18 cellular contexts compared by ENCODE assay signal in the genomic region with DNA sequence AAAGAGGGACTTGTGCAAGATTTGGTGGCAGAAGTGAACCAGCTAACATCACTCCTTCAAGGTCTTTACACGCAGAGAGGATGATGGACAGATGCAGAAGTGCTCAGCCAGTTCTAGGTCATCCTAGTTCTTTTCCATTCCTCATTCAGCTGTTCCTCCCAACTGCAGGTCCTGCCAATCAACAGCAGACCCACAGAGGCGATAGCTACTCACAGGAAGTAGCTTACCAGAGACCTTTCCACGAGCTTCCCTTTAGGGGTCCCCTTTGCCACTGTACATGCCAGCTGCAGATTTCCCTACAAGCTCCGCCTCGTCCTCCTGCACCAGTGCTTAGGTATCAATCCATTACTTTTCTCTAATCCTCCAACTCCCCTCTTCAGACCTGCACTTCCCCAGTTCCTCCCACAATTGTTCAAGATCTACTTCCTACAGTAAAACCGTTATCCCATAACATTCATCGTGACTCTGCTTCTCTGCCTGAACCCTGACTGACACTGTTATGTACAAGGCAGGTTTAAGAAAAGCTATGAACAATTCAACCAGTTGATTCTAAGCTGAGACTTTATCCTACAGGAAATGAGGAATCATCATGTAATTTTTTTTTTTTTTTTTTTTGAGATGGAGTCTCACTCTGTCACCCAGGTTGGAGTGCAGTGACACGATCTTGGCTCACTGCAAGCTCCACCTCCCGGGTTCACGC. TPM values are rescaled to one million over a fixed set of nuclear protein-coding genes. Genes with fewer than 3 reads are reported as not detected.
"Had no signal": no experiment of that assay in that cellular context is flagged by ENCODE, and none has a peak within 500 bp of the region (broad histone marks: within the 10 kb centered on the region; RNA-seq: fewer than 3 reads in every experiment).

No MANE protein-coding gene starts in this region.

- H3K27ac ChIP-seq: adrenal gland, esophagus muscularis mucosa, ovary, psoas muscle, skin epidermis, testis, upper lobe of left lung had no signal

- H3K4me3 ChIP-seq: adrenal gland, esophagus muscularis mucosa, mucosa of descending colon, ovary, psoas muscle, skin epidermis, testis, upper lobe of left lung had no signal

- H3K9me3 ChIP-seq: adrenal gland, esophagus muscularis mucosa, mucosa of descending colon, ovary, psoas muscle, testis, upper lobe of left lung had no signal

- H3K4me1 ChIP-seq: adrenal gland, esophagus muscularis mucosa, psoas muscle, testis, upper lobe of left lung had no signal

- DNase-seq: activated CD4-positive, alpha-beta T cell treated with anti-CD3 and anti-CD28 coated beads, Interleukin-2, amount 10 ng/mL, durations not matched to agents 7 days and 5 days; activated gamma-delta T cell; activated T-cell treated with anti-CD3 and anti-CD28 coated beads, Interleukin-2, amount 50 U/mL, for 72 hours; adrenal gland; effector memory CD4-positive, alpha-beta T cell; mucosa of descending colon; naive thymus-derived CD8-positive, alpha-beta T cell; ovary; psoas muscle; right cardiac atrium; stimulated activated CD4-positive, alpha-beta T cell treated with anti-CD3 and anti-CD28 coated beads, Interleukin-4, amount 100 ng/mL, for 1 hour; T-helper 2 cell; testis had no signal

- H3K36me3 ChIP-seq: ovary had no signal

- ATAC-seq: activated CD4-positive, CD25-positive, alpha-beta regulatory T cell treated with anti-CD3 and anti-CD28 coated beads, Interleukin-2, amount 50 U/mL, for 24 hours; activated T-cell treated with anti-CD3 and anti-CD28 coated beads, Interleukin-2, amount 50 U/mL, for 72 hours; mucosa of descending colon; naive thymus-derived CD8-positive, alpha-beta T cell; psoas muscle; right cardiac atrium had no signal

- H3K27me3 ChIP-seq: adrenal gland, esophagus muscularis mucosa, ovary, testis, upper lobe of left lung had no signal

RNA-seq across cellular contexts. Expression of a gene that starts 47.2 kb away (rescaled TPM):
- total RNA-seq: endothelial cell of umbilical vein had no signal
